In genomic region chr15:37058316-37058985, GRCh38 we compare ENCODE assay signal across 14 cellular contexts. TPM values are rescaled to one million over a fixed set of nuclear protein-coding genes. Genes with fewer than 3 reads are reported as not detected.
DNase-seq lines count a peak whose midpoint lies in the region; ATAC-seq, FAIRE-seq and TF ChIP-seq lines count a peak whose summit lies in the region.
"Had no signal": no experiment of that assay in that cellular context is flagged by ENCODE, and none has a peak within 500 bp of the region (broad histone marks: within the 10 kb centered on the region; RNA-seq: fewer than 3 reads in every experiment).

No MANE protein-coding gene starts in this region.

- ATAC-seq in A549 (no peak), left colon (no peak)
- ATAC-seq in stimulated activated naive CD8-positive, alpha-beta T cell treated with anti-CD3 and anti-CD28 coated beads, Interleukin-15, amount 100 ng/mL, for 72 hours: no peak

- no peak for TF ChIP-seq EP300 in A549 (IDR thresholded peaks at IDR 0.05)

- POLR2A ChIA-PET in A549 (lab: Yijun Ruan, JAX): no interaction called here

- H3K4me3 Mint-ChIP-seq in mesothelial cell of epicardium: peak overlapping the region; percentile 6
- no peak overlapping the region for H3K4me3 Mint-ChIP-seq in stimulated activated naive CD8-positive, alpha-beta T cell treated with anti-CD3 and anti-CD28 coated beads, Interleukin-15, amount 100 ng/mL, for 72 hours
- H3K4me3 Mint-ChIP-seq: activated naive CD4-positive, alpha-beta T cell treated with anti-CD3 and anti-CD28 coated beads for 36 hours had no signal

- TF ChIP-seq CTCF in A549 (IDR thresholded peaks at IDR 0.05): no peak
- TF ChIP-seq CTCF in fibroblast of pulmonary artery (IDR thresholded peaks at IDR 0.05; ENCODE audit: low read length, missing control alignments): no peak
- TF ChIP-seq CTCF in mesothelial cell of epicardium (IDR thresholded peaks at IDR 0.05; ENCODE audit: unreplicated experiment): no peak

- H3K4me1 Mint-ChIP-seq in mesothelial cell of epicardium: peaks cover 72% of the 10 kb centered on the region
- no peaks in the 10 kb centered on the region for H3K4me1 Mint-ChIP-seq in stimulated activated naive CD8-positive, alpha-beta T cell treated with anti-CD3 and anti-CD28 coated beads, Interleukin-15, amount 100 ng/mL, for 72 hours

- peak overlapping the region; percentile 94 for H3K27ac Mint-ChIP-seq in mesothelial cell of epicardium
- no peak overlapping the region for H3K27ac Mint-ChIP-seq in stimulated activated naive CD8-positive, alpha-beta T cell treated with anti-CD3 and anti-CD28 coated beads, Interleukin-15, amount 100 ng/mL, for 72 hours
- H3K27ac Mint-ChIP-seq: activated naive CD4-positive, alpha-beta T cell treated with anti-CD3 and anti-CD28 coated beads for 36 hours had no signal

- no peak overlapping the region for H3K4me3 ChIP-seq in A549
- no peak overlapping the region for H3K4me3 ChIP-seq in fibroblast of pulmonary artery (replicated peaks; ENCODE audit: low read depth, low read length)
- H3K4me3 ChIP-seq: transverse colon had no signal

- H3K36me3 Mint-ChIP-seq in mesothelial cell of epicardium: peaks cover 38% of the 10 kb centered on the region

- in situ Hi-C loops in SK-MEL-5 (cut with HindIII; ENCODE audit: low pct_unique_long_range_greater_than_20kb, low sequenced_read_pairs): no loop called here

- H3K4me1 ChIP-seq in A549: 0 out of 3 replicates have a peak, but pooled peaks cover 6% of the 10 kb centered on the region

- H3K4me2 ChIP-seq in A549: peak overlapping the region; percentile 13; the same call in 1 of the 3 replicates

- DNase-seq in A549 (ENCODE audit: low read depth in 1 of 2, low spot score in 1 of 2) (peak in 1 of 2 experiments; percentile 5), SK-MEL-5 (ENCODE audit: low read depth, low spot score) (peak; percentile 71), fibroblast of pulmonary artery (ENCODE audit: low read depth) (peak; percentile 38), mesothelial cell of epicardium (ENCODE audit: low spot score in 2 of 2, unreplicated experiment in 2 of 2) (no peak), inferior parietal cortex (ENCODE audit: extremely low spot score) (no peak), left colon (no peak), cerebellum (ENCODE audit: low spot score) (no peak)
- no peak for DNase-seq in stimulated activated naive CD8-positive, alpha-beta T cell treated with anti-CD3 and anti-CD28 coated beads, Interleukin-15, amount 100 ng/mL, for 72 hours
- DNase-seq: activated CD8-positive, alpha-beta memory T cell treated with anti-CD3 and anti-CD28 coated beads for 24 hours; activated naive CD4-positive, alpha-beta T cell treated with anti-CD3 and anti-CD28 coated beads for 36 hours; Karpas-422; NCI-H1694; NCI-H748 treated with DMSO at 0.1 percent for 48 hours; transverse colon had no signal

- intact Hi-C loops in left colon (cut with DNase I, micrococcal nuclease): no loop called here

- no peak for TF ChIP-seq POLR2A in A549 (IDR thresholded peaks at IDR 0.05; ENCODE audit: low read length)

- no peaks in the 10 kb centered on the region for H3K9me3 ChIP-seq in A549
- H3K9me3 ChIP-seq: transverse colon had no signal

- no peak for TF ChIP-seq RAD21 in A549 (conservative IDR thresholded peaks at IDR 0.05 in 1 of 2, IDR thresholded peaks at IDR 0.05 in 1 of 2)

- no peak overlapping the region for H3K27ac ChIP-seq in A549

- CTCF ChIA-PET in A549 (lab: Yijun Ruan, JAX): no interaction called here

- no peaks in the 10 kb centered on the region for H3K27me3 Mint-ChIP-seq in mesothelial cell of epicardium (ENCODE audit: low read depth)
- H3K27me3 Mint-ChIP-seq in stimulated activated naive CD8-positive, alpha-beta T cell treated with anti-CD3 and anti-CD28 coated beads, Interleukin-15, amount 100 ng/mL, for 72 hours: peaks cover 9% of the 10 kb centered on the region

- 62% methylated on average over 6 of the region's 6 CpGs for WGBS in A549 (ENCODE audit: missing lambda C conversion rate)

- FAIRE-seq in A549 (lab: Jason Lieb, UNC): no peak

- no peaks in the 10 kb centered on the region for H3K9me3 Mint-ChIP-seq in mesothelial cell of epicardium
- no peaks in the 10 kb centered on the region for H3K9me3 Mint-ChIP-seq in stimulated activated naive CD8-positive, alpha-beta T cell treated with anti-CD3 and anti-CD28 coated beads, Interleukin-15, amount 100 ng/mL, for 72 hours
- H3K9me3 Mint-ChIP-seq: activated naive CD4-positive, alpha-beta T cell treated with anti-CD3 and anti-CD28 coated beads for 36 hours had no signal

TF ChIP-seq in A549, 52 proteins besides CTCF, POLR2A, EP300 and RAD21 (continues in another document):
- no peak for TF ChIP-seq USF2 (IDR thresholded peaks at IDR 0.05)
- TF ChIP-seq MYC (IDR thresholded peaks at IDR 0.05; ENCODE audit: borderline replicate concordance, low read length): no peak
- no peak for TF ChIP-seq CBX2 (IDR thresholded peaks at IDR 0.05; ENCODE audit: borderline replicate concordance, low read depth)
- TF ChIP-seq REST (IDR thresholded peaks at IDR 0.05): no peak
- no peak for TF ChIP-seq BHLHE40 (IDR thresholded peaks at IDR 0.05; ENCODE audit: low read depth, low read length)
- TF ChIP-seq ZFP36 (IDR thresholded peaks at IDR 0.05; ENCODE audit: borderline replicate concordance, partially characterized antibody): no peak
- no peak for TF ChIP-seq PHF8 (IDR thresholded peaks at IDR 0.05; ENCODE audit: borderline replicate concordance, low read depth)
- no peak for TF ChIP-seq RARB (CRISPR knock-in tag; IDR thresholded peaks at IDR 0.05)
- no peak for TF ChIP-seq HMGXB4 (CRISPR knock-in tag; IDR thresholded peaks at IDR 0.05; ENCODE audit: borderline replicate concordance)
- no peak for TF ChIP-seq RFX5 (IDR thresholded peaks at IDR 0.05)
- TF ChIP-seq ZSCAN20 (CRISPR knock-in tag; IDR thresholded peaks at IDR 0.05): no peak
- no peak for TF ChIP-seq MAX (IDR thresholded peaks at IDR 0.05)
- no peak for TF ChIP-seq RCOR1 (IDR thresholded peaks at IDR 0.05; ENCODE audit: low read depth, low read length)
- no peak for TF ChIP-seq EHF (CRISPR knock-in tag; IDR thresholded peaks at IDR 0.05)

RNA-seq across cellular contexts. Expression of gene MEIS2, which starts 41.9 kb away (rescaled TPM):
- 11.1 and 12.1 TPM in 2 replicates for polyA plus RNA-seq in A549 (2011; rRNA removed)
- polyA plus RNA-seq in A549 (2012; cell fraction: cytosol; rRNA removed): 10.7 and 11.7 TPM in 2 replicates
- 15.8 and 16.5 TPM in 2 replicates for polyA plus RNA-seq in A549 (2012; cell fraction: nucleus; rRNA removed)
- polyA plus RNA-seq in A549 (2017; fragmentation: RNase III; extraction: RNeasy Plus Mini Kit Qiagen cat#74134 plus additional on column Dnase treatment): 7.3 to 9.0 TPM (median 8.0 TPM) in 3 replicates
- 16.9 and 20.8 TPM in 2 replicates for polyA minus RNA-seq in A549 (2011; rRNA and poly(A)+ RNA removed)
- 28.5 and 29.4 TPM in 2 replicates for total RNA-seq in SK-MEL-5 (2014; rRNA removed; shearing (Covaris generic))
- polyA plus RNA-seq in SK-MEL-5 (2015; cell fraction: cytosol; rRNA removed): 23.9 and 28.5 TPM in 2 replicates
- 39.2 and 46.3 TPM in 2 replicates for polyA plus RNA-seq in SK-MEL-5 (2015; cell fraction: nucleus; rRNA removed)
- 377 to 397 TPM (median 379 TPM) in 3 replicates for total RNA-seq in mesothelial cell of epicardium
- 10 to 100 TPM in 1 of 2 donors, 1 to 10 TPM in 1; 3.1 to 11.3 TPM for total RNA-seq in left colon
- 40.8 TPM for total RNA-seq in cerebellum
- total RNA-seq: activated naive CD4-positive, alpha-beta T cell treated with anti-CD3 and anti-CD28 coated beads for 36 hours had no signal

Comparison
In these comparisons a context has a peak if more than half of its experiments do, and no peak if none do; other contexts are left out.
1. DNase-seq: peak in SK-MEL-5 (single experiment) and fibroblast of pulmonary artery (single experiment); none in mesothelial cell of epicardium (0 of 2), stimulated activated naive CD8-positive, alpha-beta T cell treated with anti-CD3 and anti-CD28 coated beads, Interleukin-15, amount 100 ng/mL, for 72 hours (0 of 2), inferior parietal cortex (single experiment), left colon (0 of 2) and cerebellum (single experiment).